8 cellular contexts compared by ENCODE assay signal in genomic region chr16:46973457-46974324, GRCh38. TPM values are rescaled to one million over a fixed set of nuclear protein-coding genes. Genes with fewer than 3 reads are reported as not detected.
DNase-seq lines count a peak whose midpoint lies in the region; ATAC-seq, FAIRE-seq and TF ChIP-seq lines count a peak whose summit lies in the region.

TSS of gene DNAJA2 (minus strand) at chr16:46973674. CDS start at chr16:46973572, 102 bp downstream.

- H3K4me1 ChIP-seq in HepG2 (ENCODE audit: insufficient read depth, low read length), result peaks cover 63% of the 10 kb centered on the region

- CTCF ChIA-PET in HepG2 (lab: Yijun Ruan, JAX; ENCODE audit: low intra/inter-chr PET ratio, low total read pairs), result interaction anchor here (1.0 kb wide), 2 partner anchors 25 to 44 kb away, joined by 3 read pairs; no protein-coding TSS in a partner anchor

- peaks cover 3 to 13% of the 10 kb centered on the region in 2 experiments; a peak in 4 of 5 replicates for H3K36me3 ChIP-seq in HepG2 (replicated peaks in 1 of 2; ENCODE audit: control insufficient read depth in 1 of 2, insufficient read depth in 2 of 2, low read length in 2 of 2)

- H3K27ac ChIP-seq in HepG2 (ENCODE audit: extremely low read length, insufficient read depth, low read length), result peak within 1 kb of the TSS; percentile 88

- intact Hi-C loops in HepG2 (cut with micrococcal nuclease; ENCODE audit: unreplicated experiment), result loop anchor here (2.0 to 5.0 kb wide), 2 partner anchors 25 to 141 kb away; partner anchors contain the start of gene C16orf87

- peak within 1 kb of the TSS; percentile 94 for H3K4me2 ChIP-seq in HepG2 (ENCODE audit: low read depth, low read length)

- 3% methylated on average over 25 of the region's 68 CpGs for WGBS in HepG2 (ENCODE audit: low lambda C conversion rate)

- DNase-seq in C1 segment of cervical spinal cord (lab: John Stamatoyannopoulos, UW) (peak; percentile 53 to 90 (median 82)), NCI-H69 (lab: John Stamatoyannopoulos, UW) (peak; percentile 90), dermis blood vessel endothelial cell (peak; percentile 93), HepG2 (ENCODE audit: low spot score) (peak; percentile 85)
- peak; percentile 86 to 87 for DNase-seq in activated CD4-positive, alpha-beta T cell treated with anti-CD3 and anti-CD28 coated beads, Interleukin-2, amount 50 U/mL, for 24 hours (ENCODE audit: low read depth in 1 of 2, low spot score in 1 of 2)
- DNase-seq in stimulated activated CD4-positive, alpha-beta T cell treated with anti-CD3 and anti-CD28 coated beads, Interleukin-2, amount 100 ng/mL, for 48 hours, result peak; percentile 90 to 94

- peak; percentile 8 to 22; a peak in 2 of 4 replicates for TF ChIP-seq EP300 in HepG2 (IDR thresholded peaks at IDR 0.05; ENCODE audit: low read depth in 2 of 2, low read length in 2 of 2)
- TF ChIP-seq EP300 in HepG2 (CRISPR knock-in tag; IDR thresholded peaks at IDR 0.05; ENCODE audit: borderline replicate concordance), result no peak; the same call in 1 of the 2 replicates

- no peaks in the 10 kb centered on the region; a peak in 1 of 5 replicates for H3K27me3 ChIP-seq in HepG2 (ENCODE audit: control insufficient read depth in 1 of 2, insufficient read depth in 2 of 2, low read length in 2 of 2)

- TF ChIP-seq CTCF in HepG2 (CRISPR knock-in tag; IDR thresholded peaks at IDR 0.05), result 0 out of 2 replicates have a peak, but pooled peaks have one; percentile 15

- no peak within 1 kb of the TSS for H2AFZ ChIP-seq in HepG2 (ENCODE audit: low read length)

- ATAC-seq in GM19324 (IDR thresholded peaks at IDR 0.05; ENCODE audit: low FRiP score, unreplicated experiment) (peak; percentile 93), HG03469 (IDR thresholded peaks at IDR 0.05; ENCODE audit: unreplicated experiment) (peak; percentile 66), HepG2 (peak; percentile 93)

- TF ChIP-seq RAD21 in HepG2 (CRISPR knock-in tag; IDR thresholded peaks at IDR 0.05), result 0 out of 2 replicates have a peak, but pooled peaks have one; percentile 20

- POLR2A ChIA-PET in HepG2 (lab: Yijun Ruan, JAX), result interaction anchor here (1.0 to 5.3 kb wide), 13 partner anchors 10 to 1191 kb away, joined by 3 to 49 read pairs (median 4); no protein-coding TSS in a partner anchor

- no peak for FAIRE-seq in HepG2 (lab: Jason Lieb, UNC)

- in situ Hi-C loops in HepG2 (cut with HindIII; ENCODE audit: extremely low pct_ligation_motif_present, low pct_unique_long_range_greater_than_20kb), result no loop called here

- peak within 1 kb of the TSS; percentile 93 for H3K9ac ChIP-seq in HepG2 (ENCODE audit: insufficient read depth, low read depth, low read length)

- H3K79me2 ChIP-seq in HepG2 (ENCODE audit: insufficient read depth, low read length), result peaks cover 46% of the 10 kb centered on the region

- H4K20me1 ChIP-seq in HepG2 (ENCODE audit: insufficient read depth, low read length), result peaks cover 34% of the 10 kb centered on the region

- BruUV-seq in HepG2 (replicated peaks; lab: Mats Ljungman, UMichigan), result TSS peak; percentile 98

- no peaks in the 10 kb centered on the region for H3K9me3 ChIP-seq in HepG2 (ENCODE audit: low read length)

- peak; percentile 92 to 93 for TF ChIP-seq POLR2A in HepG2 (IDR thresholded peaks at IDR 0.05; ENCODE audit: insufficient read depth in 1 of 2, low read depth in 2 of 2, low read length in 2 of 2)

- H3K4me3 ChIP-seq in HepG2 (replicated peaks in 1 of 3; ENCODE audit: insufficient read depth in 1 of 3, low read depth in 2 of 3, low read length in 3 of 3), result peak within 1 kb of the TSS; percentile 74 to 98 (median 96)

TF ChIP-seq in HepG2, 621 proteins besides CTCF, POLR2A, EP300 and RAD21 (continues in another document):
- TF ChIP-seq ZIK1 (CRISPR knock-in tag; IDR thresholded peaks at IDR 0.05; ENCODE audit: borderline replicate concordance, low read depth), result 0 out of 2 replicates have a peak, but pooled peaks have one; percentile 53
- TF ChIP-seq SPEN (CRISPR knock-in tag; IDR thresholded peaks at IDR 0.05; ENCODE audit: low read depth), result peak; percentile 97
- peak; percentile 91 for TF ChIP-seq GABPB1 (CRISPR knock-in tag; IDR thresholded peaks at IDR 0.05)
- peak; percentile 88 for TF ChIP-seq E2F1 (CRISPR knock-in tag; IDR thresholded peaks at IDR 0.05)
- peak; percentile 82 for TF ChIP-seq CREM (IDR thresholded peaks at IDR 0.05)
- no peak for TF ChIP-seq CREM (CRISPR knock-in tag; IDR thresholded peaks at IDR 0.05)
- TF ChIP-seq, protein P1, sequence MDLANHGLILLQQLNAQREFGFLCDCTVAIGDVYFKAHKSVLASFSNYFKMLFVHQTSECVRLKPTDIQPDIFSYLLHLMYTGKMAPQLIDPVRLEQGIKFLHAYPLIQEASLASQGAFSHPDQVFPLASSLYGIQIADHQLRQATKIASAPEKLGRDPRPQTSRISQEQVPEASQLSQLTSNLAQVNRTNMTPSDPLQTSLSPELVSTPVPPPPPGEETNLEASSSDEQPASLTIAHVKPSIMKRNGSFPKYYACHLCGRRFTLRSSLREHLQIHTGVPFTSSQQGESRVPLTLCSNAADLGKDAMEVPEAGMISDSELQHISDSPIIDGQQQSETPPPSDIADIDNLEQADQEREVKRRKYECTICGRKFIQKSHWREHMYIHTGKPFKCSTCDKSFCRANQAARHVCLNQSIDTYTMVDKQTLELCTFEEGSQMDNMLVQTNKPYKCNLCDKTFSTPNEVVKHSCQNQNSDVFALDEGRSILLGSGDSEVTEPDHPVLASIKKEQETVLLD (CRISPR knock-in tag; IDR thresholded peaks at IDR 0.05; ENCODE audit: low read depth), result peak; percentile 68
- TF ChIP-seq ZBTB44 (CRISPR knock-in tag; IDR thresholded peaks at IDR 0.05), result no peak
- no peak for TF ChIP-seq ZNF18 (CRISPR knock-in tag; IDR thresholded peaks at IDR 0.05; ENCODE audit: insufficient replicate concordance)

RNA-seq across cellular contexts. Expression of gene DNAJA2, which starts in this region (rescaled TPM):
- total RNA-seq in dermis blood vessel endothelial cell (82.6 and 92.1 TPM in 2 replicates), HepG2 (2016; rRNA removed; fragmentation: Illumina TruSeq; extraction: Trizol) (176 and 181 TPM in 2 replicates)
- 47.3 and 50.8 TPM in 2 replicates for total RNA-seq in HepG2 (2016; cell fraction: cytosol; rRNA removed; fragmentation: Illumina TruSeq; extraction: Trizol; ENCODE audit: low read depth)
- 176 and 177 TPM in 2 replicates for total RNA-seq in HepG2 (2016; cell fraction: insoluble cytoplasmic fraction; rRNA removed; fragmentation: Illumina TruSeq; extraction: Trizol)
- 92.5 and 108 TPM in 2 replicates for total RNA-seq in HepG2 (2016; cell fraction: membrane; rRNA removed; fragmentation: Illumina TruSeq; extraction: Trizol)
- total RNA-seq in HepG2 (2016; cell fraction: nucleus; rRNA removed; fragmentation: Illumina TruSeq; extraction: Trizol), result 65.1 and 73.4 TPM in 2 replicates
- 22.0 and 25.4 TPM in 2 replicates for polyA plus RNA-seq in HepG2 (2011; rRNA removed)
- polyA plus RNA-seq in HepG2 (2011; cell fraction: cytosol; rRNA removed), result 10.6 and 19.4 TPM in 2 replicates
- polyA plus RNA-seq in HepG2 (2011; cell fraction: nucleus; rRNA removed), result 9.5 and 13.3 TPM in 2 replicates
- polyA plus RNA-seq in HepG2 (2012), result 107 and 109 TPM in 2 replicates
- polyA plus RNA-seq in HepG2 (2016; cell fraction: cytosol; fragmentation: Illumina TruSeq; extraction: Trizol; ENCODE audit: low read depth), result 27.5 and 27.6 TPM in 2 replicates
- polyA plus RNA-seq in HepG2 (2016; cell fraction: insoluble cytoplasmic fraction; fragmentation: Illumina TruSeq; extraction: Trizol; ENCODE audit: low read depth), result 139 and 148 TPM in 2 replicates
- 41.2 and 43.1 TPM in 2 replicates for polyA plus RNA-seq in HepG2 (2016; cell fraction: membrane; fragmentation: Illumina TruSeq; extraction: Trizol; ENCODE audit: low read depth)
- polyA plus RNA-seq in HepG2 (2016; cell fraction: nucleus; fragmentation: Illumina TruSeq; extraction: Trizol; ENCODE audit: insufficient read depth, low read depth), result 78.3 and 82.7 TPM in 2 replicates
- 17.9 and 28.5 TPM in 2 replicates for polyA minus RNA-seq in HepG2 (2011; rRNA and poly(A)+ RNA removed; ENCODE audit: low replicate concordance)
- 57.4 and 64.5 TPM in 2 replicates for polyA minus RNA-seq in HepG2 (2011; cell fraction: cytosol; rRNA and poly(A)+ RNA removed)
- 42.6 and 54.6 TPM in 2 replicates for polyA minus RNA-seq in HepG2 (2011; cell fraction: nucleus; rRNA and poly(A)+ RNA removed)

Comparison
In these comparisons a context has a peak if more than half of its experiments do, and no peak if none do; other contexts are left out.
1. Peak in every context shown above with its lines: DNase-seq, ATAC-seq, H3K4me3 ChIP-seq and H3K27ac ChIP-seq.